9 cellular contexts compared by ENCODE assay signal in genomic region chr10:15279236-15279635, GRCh38.
"Had no signal": no experiment of that assay in that cellular context is flagged by ENCODE, and none has a peak within 500 bp of the region (broad histone marks: within the 10 kb centered on the region; RNA-seq: fewer than 3 reads in every experiment).

No MANE protein-coding gene starts in this region.

- H3K27ac ChIP-seq: GM23248 had no signal

- H3K4me1 ChIP-seq: HAP-1 had no signal

- H3K27ac Mint-ChIP-seq: GM23338, H9, HFFc6 had no signal

- H3K4me3 ChIP-seq: GM23248, GM23338, HAP-1 had no signal

- H3K9ac ChIP-seq: GM23248 had no signal

- H2AFZ ChIP-seq: GM23248, GM23338 had no signal

- H3K4me3 Mint-ChIP-seq: GM23338, H9, HFFc6 had no signal

- H3K4me1 Mint-ChIP-seq: GM23338, H9 had no signal

- H3K4me2 ChIP-seq: GM23338 had no signal

- DNase-seq: GM23248, GOT3, H7, H9, HCEC 1CT, HFFc6 had no signal

- ATAC-seq: GM23338, HCT116 had no signal

- H3K9me3 ChIP-seq: HAP-1 had no signal
